In genomic region chr3:62318752-62319569, GRCh38 we compare ENCODE assay signal across 1 cellular context.
TF ChIP-seq lines count a peak whose summit lies in the region.

No MANE protein-coding gene starts in this region.

TF ChIP-seq in HepG2, 621 proteins besides CTCF, POLR2A, EP300 and RAD21 (continued from another document):
- TF ChIP-seq, protein P1, sequence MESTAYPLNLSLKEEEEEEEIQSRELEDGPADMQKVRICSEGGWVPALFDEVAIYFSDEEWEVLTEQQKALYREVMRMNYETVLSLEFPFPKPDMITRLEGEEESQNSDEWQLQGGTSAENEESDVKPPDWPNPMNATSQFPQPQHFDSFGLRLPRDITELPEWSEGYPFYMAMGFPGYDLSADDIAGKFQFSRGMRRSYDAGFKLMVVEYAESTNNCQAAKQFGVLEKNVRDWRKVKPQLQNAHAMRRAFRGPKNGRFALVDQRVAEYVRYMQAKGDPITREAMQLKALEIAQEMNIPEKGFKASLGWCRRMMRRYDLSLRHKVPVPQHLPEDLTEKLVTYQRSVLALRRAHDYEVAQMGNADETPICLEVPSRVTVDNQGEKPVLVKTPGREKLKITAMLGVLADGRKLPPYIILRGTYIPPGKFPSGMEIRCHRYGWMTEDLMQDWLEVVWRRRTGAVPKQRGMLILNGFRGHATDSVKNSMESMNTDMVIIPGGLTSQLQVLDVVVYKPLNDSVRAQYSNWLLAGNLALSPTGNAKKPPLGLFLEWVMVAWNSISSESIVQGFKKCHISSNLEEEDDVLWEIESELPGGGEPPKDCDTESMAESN (CRISPR knock-in tag; conservative IDR thresholded peaks at IDR 0.05), result peak; percentile 59; the same call in 1 of the 2 replicates
- TF ChIP-seq KAT2B (IDR thresholded peaks at IDR 0.05; ENCODE audit: borderline replicate concordance, low read depth, low read length) (no peak), ZBTB43 (CRISPR knock-in tag; conservative IDR thresholded peaks at IDR 0.05) (0 out of 2 replicates have a peak, but pooled peaks have one; percentile 42), SALL1 (CRISPR knock-in tag; IDR thresholded peaks at IDR 0.05) (peak; percentile 52), KLF12 (CRISPR knock-in tag; IDR thresholded peaks at IDR 0.05; ENCODE audit: borderline replicate concordance) (peak; percentile 51; the same call in 1 of the 2 replicates), TSC22D2 (CRISPR knock-in tag; IDR thresholded peaks at IDR 0.05; ENCODE audit: borderline replicate concordance) (peak; percentile 49; the same call in 1 of the 2 replicates), KDM3A (CRISPR knock-in tag; IDR thresholded peaks at IDR 0.05; ENCODE audit: low read depth) (no peak), ATF7 (IDR thresholded peaks at IDR 0.05) (peak; percentile 71), ATF7 (CRISPR knock-in tag; IDR thresholded peaks at IDR 0.05) (no peak), EHMT2 (IDR thresholded peaks at IDR 0.05; ENCODE audit: borderline replicate concordance, low read depth, low read length) (peak; percentile 42; the same call in 1 of the 2 replicates), MIER2 (CRISPR knock-in tag; IDR thresholded peaks at IDR 0.05) (peak; percentile 94), FOSL2 (CRISPR knock-in tag; IDR thresholded peaks at IDR 0.05) (no peak), SP5 (CRISPR knock-in tag; IDR thresholded peaks at IDR 0.05; ENCODE audit: borderline replicate concordance, low read depth) (0 out of 2 replicates have a peak, but pooled peaks have one; percentile 15), CENPX (CRISPR knock-in tag; IDR thresholded peaks at IDR 0.05) (no peak), HMG20B (CRISPR knock-in tag; conservative IDR thresholded peaks at IDR 0.05) (no peak), ARID3A (IDR thresholded peaks at IDR 0.05; ENCODE audit: low read depth, low read length) (no peak), ZBTB37 (CRISPR knock-in tag; IDR thresholded peaks at IDR 0.05) (no peak), SP1 (IDR thresholded peaks at IDR 0.05) (no peak), SP1 (CRISPR knock-in tag; IDR thresholded peaks at IDR 0.05) (no peak), NCOA2 (CRISPR knock-in tag; IDR thresholded peaks at IDR 0.05) (no peak), ZC3H4 (CRISPR knock-in tag; IDR thresholded peaks at IDR 0.05; ENCODE audit: borderline replicate concordance) (no peak), JUNB (CRISPR knock-in tag; IDR thresholded peaks at IDR 0.05; ENCODE audit: borderline replicate concordance) (no peak), MEIS1 (CRISPR knock-in tag; IDR thresholded peaks at IDR 0.05; ENCODE audit: borderline replicate concordance) (no peak)
- TF ChIP-seq, protein P2, sequence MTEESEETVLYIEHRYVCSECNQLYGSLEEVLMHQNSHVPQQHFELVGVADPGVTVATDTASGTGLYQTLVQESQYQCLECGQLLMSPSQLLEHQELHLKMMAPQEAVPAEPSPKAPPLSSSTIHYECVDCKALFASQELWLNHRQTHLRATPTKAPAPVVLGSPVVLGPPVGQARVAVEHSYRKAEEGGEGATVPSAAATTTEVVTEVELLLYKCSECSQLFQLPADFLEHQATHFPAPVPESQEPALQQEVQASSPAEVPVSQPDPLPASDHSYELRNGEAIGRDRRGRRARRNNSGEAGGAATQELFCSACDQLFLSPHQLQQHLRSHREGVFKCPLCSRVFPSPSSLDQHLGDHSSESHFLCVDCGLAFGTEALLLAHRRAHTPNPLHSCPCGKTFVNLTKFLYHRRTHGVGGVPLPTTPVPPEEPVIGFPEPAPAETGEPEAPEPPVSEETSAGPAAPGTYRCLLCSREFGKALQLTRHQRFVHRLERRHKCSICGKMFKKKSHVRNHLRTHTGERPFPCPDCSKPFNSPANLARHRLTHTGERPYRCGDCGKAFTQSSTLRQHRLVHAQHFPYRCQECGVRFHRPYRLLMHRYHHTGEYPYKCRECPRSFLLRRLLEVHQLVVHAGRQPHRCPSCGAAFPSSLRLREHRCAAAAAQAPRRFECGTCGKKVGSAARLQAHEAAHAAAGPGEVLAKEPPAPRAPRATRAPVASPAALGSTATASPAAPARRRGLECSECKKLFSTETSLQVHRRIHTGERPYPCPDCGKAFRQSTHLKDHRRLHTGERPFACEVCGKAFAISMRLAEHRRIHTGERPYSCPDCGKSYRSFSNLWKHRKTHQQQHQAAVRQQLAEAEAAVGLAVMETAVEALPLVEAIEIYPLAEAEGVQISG (CRISPR knock-in tag; IDR thresholded peaks at IDR 0.05), result no peak
- TF ChIP-seq, protein P3, sequence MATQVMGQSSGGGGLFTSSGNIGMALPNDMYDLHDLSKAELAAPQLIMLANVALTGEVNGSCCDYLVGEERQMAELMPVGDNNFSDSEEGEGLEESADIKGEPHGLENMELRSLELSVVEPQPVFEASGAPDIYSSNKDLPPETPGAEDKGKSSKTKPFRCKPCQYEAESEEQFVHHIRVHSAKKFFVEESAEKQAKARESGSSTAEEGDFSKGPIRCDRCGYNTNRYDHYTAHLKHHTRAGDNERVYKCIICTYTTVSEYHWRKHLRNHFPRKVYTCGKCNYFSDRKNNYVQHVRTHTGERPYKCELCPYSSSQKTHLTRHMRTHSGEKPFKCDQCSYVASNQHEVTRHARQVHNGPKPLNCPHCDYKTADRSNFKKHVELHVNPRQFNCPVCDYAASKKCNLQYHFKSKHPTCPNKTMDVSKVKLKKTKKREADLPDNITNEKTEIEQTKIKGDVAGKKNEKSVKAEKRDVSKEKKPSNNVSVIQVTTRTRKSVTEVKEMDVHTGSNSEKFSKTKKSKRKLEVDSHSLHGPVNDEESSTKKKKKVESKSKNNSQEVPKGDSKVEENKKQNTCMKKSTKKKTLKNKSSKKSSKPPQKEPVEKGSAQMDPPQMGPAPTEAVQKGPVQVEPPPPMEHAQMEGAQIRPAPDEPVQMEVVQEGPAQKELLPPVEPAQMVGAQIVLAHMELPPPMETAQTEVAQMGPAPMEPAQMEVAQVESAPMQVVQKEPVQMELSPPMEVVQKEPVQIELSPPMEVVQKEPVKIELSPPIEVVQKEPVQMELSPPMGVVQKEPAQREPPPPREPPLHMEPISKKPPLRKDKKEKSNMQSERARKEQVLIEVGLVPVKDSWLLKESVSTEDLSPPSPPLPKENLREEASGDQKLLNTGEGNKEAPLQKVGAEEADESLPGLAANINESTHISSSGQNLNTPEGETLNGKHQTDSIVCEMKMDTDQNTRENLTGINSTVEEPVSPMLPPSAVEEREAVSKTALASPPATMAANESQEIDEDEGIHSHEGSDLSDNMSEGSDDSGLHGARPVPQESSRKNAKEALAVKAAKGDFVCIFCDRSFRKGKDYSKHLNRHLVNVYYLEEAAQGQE (IDR thresholded peaks at IDR 0.05; ENCODE audit: borderline replicate concordance in 1 of 2, low read depth in 1 of 2, low read length in 2 of 2), result peak; percentile 70 to 96
TF ChIP-seq in HepG2: peak in this region for 11.
